Comparison of ENCODE assay signal across 10 cellular contexts in genomic region chr5:124922255-124922975, GRCh38.
DNase-seq lines count a peak whose midpoint lies in the region; ATAC-seq and TF ChIP-seq lines count a peak whose summit lies in the region.
"Had no signal": no experiment of that assay in that cellular context is flagged by ENCODE, and none has a peak within 500 bp of the region (broad histone marks: within the 10 kb centered on the region; RNA-seq: fewer than 3 reads in every experiment).

No MANE protein-coding gene starts in this region.

- H3K4me2 ChIP-seq in MM.1S (ENCODE audit: low read depth, low read length), result peak overlapping the region; percentile 14; the same call in 1 of the 2 replicates

- H3K36me3 Mint-ChIP-seq in type B pancreatic cell, result no peaks in the 10 kb centered on the region
- H3K36me3 Mint-ChIP-seq: mesothelial cell of epicardium had no signal

- H3K9ac ChIP-seq in MM.1S (ENCODE audit: low read length) (no peak overlapping the region), colonic mucosa (ENCODE audit: low read depth in 2 of 2, low read length in 2 of 2) (no peak overlapping the region)

- peak overlapping the region; percentile 35 for H2AFZ ChIP-seq in MM.1S (ENCODE audit: low read length)

- H3K27ac Mint-ChIP-seq in type B pancreatic cell, result no peak overlapping the region
- H3K27ac Mint-ChIP-seq: mesothelial cell of epicardium had no signal

- DNase-seq in MM.1S (no peak), colonic mucosa (peak; percentile 46), retina (peak; percentile 28), type B pancreatic cell (ENCODE audit: extremely low spot score, unreplicated experiment) (no peak)

- no peaks in the 10 kb centered on the region for H3K9me3 Mint-ChIP-seq in type B pancreatic cell

- H3K4me1 Mint-ChIP-seq in type B pancreatic cell (ENCODE audit: unreplicated experiment), result no peaks in the 10 kb centered on the region
- H3K4me1 Mint-ChIP-seq: mesothelial cell of epicardium had no signal

- H3K4me1 ChIP-seq in MM.1S (ENCODE audit: low read length) (peaks cover 28% of the 10 kb centered on the region), colonic mucosa (peaks cover 9% of the 10 kb centered on the region)

- H3K4me3 Mint-ChIP-seq in type B pancreatic cell, result no peak overlapping the region
- H3K4me3 Mint-ChIP-seq: mesothelial cell of epicardium had no signal

- H3F3A ChIP-seq in MM.1S (ENCODE audit: insufficient read depth, low read length), result no peaks in the 10 kb centered on the region

- no peaks in the 10 kb centered on the region for H3K27me3 Mint-ChIP-seq in type B pancreatic cell

- H3K27ac ChIP-seq in MM.1S (ENCODE audit: low read length) (no peak overlapping the region; the same call in 1 of the 2 replicates), colonic mucosa (no peak overlapping the region)
- H3K27ac ChIP-seq: heart right ventricle had no signal

- ATAC-seq in GM19463 (IDR thresholded peaks at IDR 0.05; ENCODE audit: unreplicated experiment), result peak; percentile 13
- ATAC-seq in HG03196 (IDR thresholded peaks at IDR 0.05; ENCODE audit: unreplicated experiment), result no peak
- no peak for ATAC-seq in HG02623 (IDR thresholded peaks at IDR 0.05; ENCODE audit: unreplicated experiment)
- ATAC-seq: K562 had no signal

- TF ChIP-seq CTCF in MM.1S (IDR thresholded peaks at IDR 0.05; ENCODE audit: low read length), result no peak
- TF ChIP-seq CTCF in colonic mucosa (IDR thresholded peaks at IDR 0.05), result no peak
- TF ChIP-seq CTCF in type B pancreatic cell (conservative IDR thresholded peaks at IDR 0.05), result no peak

- H3K79me2 ChIP-seq in MM.1S (ENCODE audit: low read length), result no peaks in the 10 kb centered on the region

- no peaks in the 10 kb centered on the region for H3K36me3 ChIP-seq in MM.1S (replicated peaks; ENCODE audit: insufficient read depth, low read length)
- H3K36me3 ChIP-seq in colonic mucosa, result no peaks in the 10 kb centered on the region
- H3K36me3 ChIP-seq: heart right ventricle had no signal

- intact Hi-C loops in colonic mucosa (cut with DNase I), result no loop called here

- H3K4me3 ChIP-seq in MM.1S (ENCODE audit: low read length) (no peak overlapping the region), colonic mucosa (no peak overlapping the region)
- H3K4me3 ChIP-seq: heart right ventricle, K562 had no signal

- no peaks in the 10 kb centered on the region for H3K9me2 ChIP-seq in MM.1S (replicated peaks; ENCODE audit: insufficient read depth, low read length)

- H4K20me1 ChIP-seq in MM.1S (ENCODE audit: insufficient read depth, low read length), result no peaks in the 10 kb centered on the region

- H3K9me3 ChIP-seq in MM.1S (replicated peaks; ENCODE audit: insufficient read depth, low read length), result no peaks in the 10 kb centered on the region
- no peaks in the 10 kb centered on the region for H3K9me3 ChIP-seq in colonic mucosa

- H3K27me3 ChIP-seq in MM.1S (replicated peaks; ENCODE audit: insufficient read depth, low read length) (no peaks in the 10 kb centered on the region), colonic mucosa (no peaks in the 10 kb centered on the region)
- H3K27me3 ChIP-seq: heart right ventricle had no signal

Comparison
In these comparisons a context has a peak if more than half of its experiments do, and no peak if none do; other contexts are left out.
1. DNase-seq: peak in colonic mucosa (single experiment) and retina (single experiment); none in MM.1S (single experiment) and type B pancreatic cell (single experiment).